Comparison of ENCODE assay signal across 1 cellular context in the genomic region with DNA sequence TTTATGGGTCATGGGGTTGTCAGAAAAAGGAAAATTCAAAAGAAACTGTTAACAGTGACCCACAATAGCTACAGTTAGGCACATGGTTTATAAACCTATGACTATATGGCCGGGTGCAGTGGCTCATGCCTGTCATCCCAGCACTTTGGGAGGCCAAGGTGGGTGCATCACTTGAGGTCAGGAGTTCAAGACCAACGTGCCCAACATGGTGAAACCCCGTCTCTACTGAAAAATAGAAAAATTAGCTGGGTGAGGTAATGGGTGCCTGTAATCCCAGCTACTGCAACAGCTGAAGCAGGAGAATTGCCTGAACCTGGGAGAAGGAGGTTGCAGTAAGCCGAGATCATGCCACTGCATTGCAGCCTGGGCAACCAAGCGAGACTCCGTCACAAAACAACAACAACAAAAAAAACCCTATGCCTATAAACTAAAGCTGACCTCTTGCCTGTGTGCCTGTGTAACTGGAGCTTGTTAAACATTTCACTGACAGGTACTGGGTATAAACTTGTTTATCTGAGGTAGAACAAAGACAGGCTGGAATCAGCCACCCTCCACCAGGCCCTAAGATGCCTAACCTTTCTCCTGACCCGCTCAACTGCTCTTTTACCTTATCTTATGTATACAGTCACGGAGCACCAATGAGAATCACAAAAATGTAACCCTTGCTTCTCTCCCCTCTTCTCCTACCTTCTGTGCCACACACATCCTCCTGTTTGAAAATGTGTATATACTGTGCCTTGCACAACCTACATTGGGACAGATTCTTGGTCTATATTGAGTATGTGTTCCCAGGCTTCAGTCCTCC.
TF ChIP-seq lines count a peak whose summit lies in the region.

No MANE protein-coding gene starts in this region.

TF ChIP-seq in HepG2, 621 proteins besides CTCF, POLR2A, EP300 and RAD21 (continued from another document and continues in another):
- TF ChIP-seq ISL2 (CRISPR knock-in tag; IDR thresholded peaks at IDR 0.05) = peak; percentile 90
- TF ChIP-seq XRCC5 (optimal IDR thresholded peaks at IDR 0.05; ENCODE audit: low read length) = peak; percentile 54
- peak; percentile 63; the same call in 1 of the 2 replicates for TF ChIP-seq YEATS4 (CRISPR knock-in tag; IDR thresholded peaks at IDR 0.05; ENCODE audit: borderline replicate concordance)
- no peak; the same call in 1 of the 2 replicates for TF ChIP-seq ZNF331 (CRISPR knock-in tag; IDR thresholded peaks at IDR 0.05)
- no peak for TF ChIP-seq ZNF546 (CRISPR knock-in tag; conservative IDR thresholded peaks at IDR 0.05)
- TF ChIP-seq ZFY (CRISPR knock-in tag; IDR thresholded peaks at IDR 0.05) = peak; percentile 51
- TF ChIP-seq GATAD1 (CRISPR knock-in tag; IDR thresholded peaks at IDR 0.05) = 0 out of 2 replicates have a peak, but pooled peaks have one; percentile 49
- no peak for TF ChIP-seq NRL (CRISPR knock-in tag; IDR thresholded peaks at IDR 0.05; ENCODE audit: borderline replicate concordance)
- TF ChIP-seq ZNF672 (CRISPR knock-in tag; IDR thresholded peaks at IDR 0.05) = no peak
- TF ChIP-seq, protein P1, sequence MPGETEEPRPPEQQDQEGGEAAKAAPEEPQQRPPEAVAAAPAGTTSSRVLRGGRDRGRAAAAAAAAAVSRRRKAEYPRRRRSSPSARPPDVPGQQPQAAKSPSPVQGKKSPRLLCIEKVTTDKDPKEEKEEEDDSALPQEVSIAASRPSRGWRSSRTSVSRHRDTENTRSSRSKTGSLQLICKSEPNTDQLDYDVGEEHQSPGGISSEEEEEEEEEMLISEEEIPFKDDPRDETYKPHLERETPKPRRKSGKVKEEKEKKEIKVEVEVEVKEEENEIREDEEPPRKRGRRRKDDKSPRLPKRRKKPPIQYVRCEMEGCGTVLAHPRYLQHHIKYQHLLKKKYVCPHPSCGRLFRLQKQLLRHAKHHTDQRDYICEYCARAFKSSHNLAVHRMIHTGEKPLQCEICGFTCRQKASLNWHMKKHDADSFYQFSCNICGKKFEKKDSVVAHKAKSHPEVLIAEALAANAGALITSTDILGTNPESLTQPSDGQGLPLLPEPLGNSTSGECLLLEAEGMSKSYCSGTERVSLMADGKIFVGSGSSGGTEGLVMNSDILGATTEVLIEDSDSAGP (CRISPR knock-in tag; IDR thresholded peaks at IDR 0.05; ENCODE audit: borderline replicate concordance) = 0 out of 2 replicates have a peak, but pooled peaks have one; percentile 15
- TF ChIP-seq, protein P2, sequence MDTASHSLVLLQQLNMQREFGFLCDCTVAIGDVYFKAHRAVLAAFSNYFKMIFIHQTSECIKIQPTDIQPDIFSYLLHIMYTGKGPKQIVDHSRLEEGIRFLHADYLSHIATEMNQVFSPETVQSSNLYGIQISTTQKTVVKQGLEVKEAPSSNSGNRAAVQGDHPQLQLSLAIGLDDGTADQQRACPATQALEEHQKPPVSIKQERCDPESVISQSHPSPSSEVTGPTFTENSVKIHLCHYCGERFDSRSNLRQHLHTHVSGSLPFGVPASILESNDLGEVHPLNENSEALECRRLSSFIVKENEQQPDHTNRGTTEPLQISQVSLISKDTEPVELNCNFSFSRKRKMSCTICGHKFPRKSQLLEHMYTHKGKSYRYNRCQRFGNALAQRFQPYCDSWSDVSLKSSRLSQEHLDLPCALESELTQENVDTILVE (CRISPR knock-in tag; IDR thresholded peaks at IDR 0.05) = no peak
- TF ChIP-seq, protein P3, sequence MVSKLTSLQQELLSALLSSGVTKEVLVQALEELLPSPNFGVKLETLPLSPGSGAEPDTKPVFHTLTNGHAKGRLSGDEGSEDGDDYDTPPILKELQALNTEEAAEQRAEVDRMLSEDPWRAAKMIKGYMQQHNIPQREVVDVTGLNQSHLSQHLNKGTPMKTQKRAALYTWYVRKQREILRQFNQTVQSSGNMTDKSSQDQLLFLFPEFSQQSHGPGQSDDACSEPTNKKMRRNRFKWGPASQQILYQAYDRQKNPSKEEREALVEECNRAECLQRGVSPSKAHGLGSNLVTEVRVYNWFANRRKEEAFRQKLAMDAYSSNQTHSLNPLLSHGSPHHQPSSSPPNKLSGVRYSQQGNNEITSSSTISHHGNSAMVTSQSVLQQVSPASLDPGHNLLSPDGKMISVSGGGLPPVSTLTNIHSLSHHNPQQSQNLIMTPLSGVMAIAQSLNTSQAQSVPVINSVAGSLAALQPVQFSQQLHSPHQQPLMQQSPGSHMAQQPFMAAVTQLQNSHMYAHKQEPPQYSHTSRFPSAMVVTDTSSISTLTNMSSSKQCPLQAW (CRISPR knock-in tag; IDR thresholded peaks at IDR 0.05) = peak; percentile 51; the same call in 1 of the 2 replicates
- peak; percentile 85 for TF ChIP-seq NAIF1 (CRISPR knock-in tag; IDR thresholded peaks at IDR 0.05; ENCODE audit: borderline replicate concordance)
- TF ChIP-seq YY1 (IDR thresholded peaks at IDR 0.05; ENCODE audit: insufficient read depth, insufficient replicate concordance, low read depth, low read length) = no peak
- TF ChIP-seq, protein P4, sequence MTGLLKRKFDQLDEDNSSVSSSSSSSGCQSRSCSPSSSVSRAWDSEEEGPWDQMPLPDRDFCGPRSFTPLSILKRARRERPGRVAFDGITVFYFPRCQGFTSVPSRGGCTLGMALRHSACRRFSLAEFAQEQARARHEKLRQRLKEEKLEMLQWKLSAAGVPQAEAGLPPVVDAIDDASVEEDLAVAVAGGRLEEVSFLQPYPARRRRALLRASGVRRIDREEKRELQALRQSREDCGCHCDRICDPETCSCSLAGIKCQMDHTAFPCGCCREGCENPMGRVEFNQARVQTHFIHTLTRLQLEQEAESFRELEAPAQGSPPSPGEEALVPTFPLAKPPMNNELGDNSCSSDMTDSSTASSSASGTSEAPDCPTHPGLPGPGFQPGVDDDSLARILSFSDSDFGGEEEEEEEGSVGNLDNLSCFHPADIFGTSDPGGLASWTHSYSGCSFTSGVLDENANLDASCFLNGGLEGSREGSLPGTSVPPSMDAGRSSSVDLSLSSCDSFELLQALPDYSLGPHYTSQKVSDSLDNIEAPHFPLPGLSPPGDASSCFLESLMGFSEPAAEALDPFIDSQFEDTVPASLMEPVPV (CRISPR knock-in tag; IDR thresholded peaks at IDR 0.05) = peak; percentile 60
- peak; percentile 88 for TF ChIP-seq ZMYM4 (CRISPR knock-in tag; IDR thresholded peaks at IDR 0.05)
- no peak for TF ChIP-seq ARNTL (CRISPR knock-in tag; IDR thresholded peaks at IDR 0.05)
- no peak for TF ChIP-seq ZFP82 (CRISPR knock-in tag; IDR thresholded peaks at IDR 0.05; ENCODE audit: borderline replicate concordance)
- TF ChIP-seq ZNF484 (CRISPR knock-in tag; IDR thresholded peaks at IDR 0.05; ENCODE audit: borderline replicate concordance, low read depth) = no peak
- TF ChIP-seq, protein P5, sequence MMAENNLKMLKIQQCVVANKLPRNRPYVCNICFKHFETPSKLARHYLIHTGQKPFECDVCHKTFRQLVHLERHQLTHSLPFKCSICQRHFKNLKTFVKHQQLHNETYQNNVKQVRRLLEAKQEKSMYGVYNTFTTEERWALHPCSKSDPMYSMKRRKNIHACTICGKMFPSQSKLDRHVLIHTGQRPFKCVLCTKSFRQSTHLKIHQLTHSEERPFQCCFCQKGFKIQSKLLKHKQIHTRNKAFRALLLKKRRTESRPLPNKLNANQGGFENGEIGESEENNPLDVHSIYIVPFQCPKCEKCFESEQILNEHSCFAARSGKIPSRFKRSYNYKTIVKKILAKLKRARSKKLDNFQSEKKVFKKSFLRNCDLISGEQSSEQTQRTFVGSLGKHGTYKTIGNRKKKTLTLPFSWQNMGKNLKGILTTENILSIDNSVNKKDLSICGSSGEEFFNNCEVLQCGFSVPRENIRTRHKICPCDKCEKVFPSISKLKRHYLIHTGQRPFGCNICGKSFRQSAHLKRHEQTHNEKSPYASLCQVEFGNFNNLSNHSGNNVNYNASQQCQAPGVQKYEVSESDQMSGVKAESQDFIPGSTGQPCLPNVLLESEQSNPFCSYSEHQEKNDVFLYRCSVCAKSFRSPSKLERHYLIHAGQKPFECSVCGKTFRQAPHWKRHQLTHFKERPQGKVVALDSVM (CRISPR knock-in tag; IDR thresholded peaks at IDR 0.05) = peak; percentile 78
- peak; percentile 42; the same call in 1 of the 2 replicates for TF ChIP-seq ZSCAN9 (CRISPR knock-in tag; IDR thresholded peaks at IDR 0.05; ENCODE audit: borderline replicate concordance)
- TF ChIP-seq ZNF614 (CRISPR knock-in tag; IDR thresholded peaks at IDR 0.05; ENCODE audit: borderline replicate concordance) = peak; percentile 32; the same call in 1 of the 2 replicates
- TF ChIP-seq U2AF1 (optimal IDR thresholded peaks at IDR 0.05; ENCODE audit: low read depth, low read length) = no peak
- TF ChIP-seq KAT2B (IDR thresholded peaks at IDR 0.05; ENCODE audit: borderline replicate concordance, low read depth, low read length) = no peak
- TF ChIP-seq ZNF703 (CRISPR knock-in tag; IDR thresholded peaks at IDR 0.05; ENCODE audit: borderline replicate concordance) = no peak
- TF ChIP-seq CEBPG (CRISPR knock-in tag; IDR thresholded peaks at IDR 0.05) = peak; percentile 85
- no peak for TF ChIP-seq IKZF1 (IDR thresholded peaks at IDR 0.05)
- TF ChIP-seq ZNF589 (CRISPR knock-in tag; conservative IDR thresholded peaks at IDR 0.05) = no peak
- TF ChIP-seq ZBTB38 (CRISPR knock-in tag; IDR thresholded peaks at IDR 0.05) = 0 out of 2 replicates have a peak, but pooled peaks have one; percentile 12
- TF ChIP-seq ZNF772 (CRISPR knock-in tag; IDR thresholded peaks at IDR 0.05) = no peak
- peak; percentile 60; the same call in 1 of the 2 replicates for TF ChIP-seq SP4 (CRISPR knock-in tag; IDR thresholded peaks at IDR 0.05)
- peak; percentile 80 for TF ChIP-seq TBX2 (CRISPR knock-in tag; IDR thresholded peaks at IDR 0.05; ENCODE audit: borderline replicate concordance)
- peak; percentile 86; the same call in 1 of the 2 replicates for TF ChIP-seq ZNF607 (CRISPR knock-in tag; IDR thresholded peaks at IDR 0.05; ENCODE audit: borderline replicate concordance)
- TF ChIP-seq, protein P6, sequence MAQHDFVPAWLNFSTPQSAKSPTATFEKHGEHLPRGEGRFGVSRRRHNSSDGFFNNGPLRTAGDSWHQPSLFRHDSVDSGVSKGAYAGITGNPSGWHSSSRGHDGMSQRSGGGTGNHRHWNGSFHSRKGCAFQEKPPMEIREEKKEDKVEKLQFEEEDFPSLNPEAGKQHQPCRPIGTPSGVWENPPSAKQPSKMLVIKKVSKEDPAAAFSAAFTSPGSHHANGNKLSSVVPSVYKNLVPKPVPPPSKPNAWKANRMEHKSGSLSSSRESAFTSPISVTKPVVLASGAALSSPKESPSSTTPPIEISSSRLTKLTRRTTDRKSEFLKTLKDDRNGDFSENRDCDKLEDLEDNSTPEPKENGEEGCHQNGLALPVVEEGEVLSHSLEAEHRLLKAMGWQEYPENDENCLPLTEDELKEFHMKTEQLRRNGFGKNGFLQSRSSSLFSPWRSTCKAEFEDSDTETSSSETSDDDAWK (CRISPR knock-in tag; IDR thresholded peaks at IDR 0.05) = no peak
- TF ChIP-seq FOSL1 (CRISPR knock-in tag; IDR thresholded peaks at IDR 0.05; ENCODE audit: borderline replicate concordance) = 0 out of 2 replicates have a peak, but pooled peaks have one; percentile 18
- TF ChIP-seq SMAD9 (CRISPR knock-in tag; IDR thresholded peaks at IDR 0.05) = no peak
- TF ChIP-seq ZNF549 (CRISPR knock-in tag; IDR thresholded peaks at IDR 0.05) = no peak
- TF ChIP-seq, protein P7, sequence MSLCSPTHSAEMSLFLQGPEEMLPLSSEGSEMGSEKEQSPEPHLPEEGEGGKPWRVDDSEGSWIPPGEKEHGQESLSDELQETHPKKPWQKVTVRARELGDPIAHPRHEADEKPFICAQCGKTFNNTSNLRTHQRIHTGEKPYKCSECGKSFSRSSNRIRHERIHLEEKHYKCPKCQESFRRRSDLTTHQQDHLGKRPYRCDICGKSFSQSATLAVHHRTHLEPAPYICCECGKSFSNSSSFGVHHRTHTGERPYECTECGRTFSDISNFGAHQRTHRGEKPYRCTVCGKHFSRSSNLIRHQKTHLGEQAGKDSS (CRISPR knock-in tag; IDR thresholded peaks at IDR 0.05; ENCODE audit: borderline replicate concordance, low read depth) = no peak
- no peak for TF ChIP-seq ZNF720 (CRISPR knock-in tag; IDR thresholded peaks at IDR 0.05)
- TF ChIP-seq, protein P8, sequence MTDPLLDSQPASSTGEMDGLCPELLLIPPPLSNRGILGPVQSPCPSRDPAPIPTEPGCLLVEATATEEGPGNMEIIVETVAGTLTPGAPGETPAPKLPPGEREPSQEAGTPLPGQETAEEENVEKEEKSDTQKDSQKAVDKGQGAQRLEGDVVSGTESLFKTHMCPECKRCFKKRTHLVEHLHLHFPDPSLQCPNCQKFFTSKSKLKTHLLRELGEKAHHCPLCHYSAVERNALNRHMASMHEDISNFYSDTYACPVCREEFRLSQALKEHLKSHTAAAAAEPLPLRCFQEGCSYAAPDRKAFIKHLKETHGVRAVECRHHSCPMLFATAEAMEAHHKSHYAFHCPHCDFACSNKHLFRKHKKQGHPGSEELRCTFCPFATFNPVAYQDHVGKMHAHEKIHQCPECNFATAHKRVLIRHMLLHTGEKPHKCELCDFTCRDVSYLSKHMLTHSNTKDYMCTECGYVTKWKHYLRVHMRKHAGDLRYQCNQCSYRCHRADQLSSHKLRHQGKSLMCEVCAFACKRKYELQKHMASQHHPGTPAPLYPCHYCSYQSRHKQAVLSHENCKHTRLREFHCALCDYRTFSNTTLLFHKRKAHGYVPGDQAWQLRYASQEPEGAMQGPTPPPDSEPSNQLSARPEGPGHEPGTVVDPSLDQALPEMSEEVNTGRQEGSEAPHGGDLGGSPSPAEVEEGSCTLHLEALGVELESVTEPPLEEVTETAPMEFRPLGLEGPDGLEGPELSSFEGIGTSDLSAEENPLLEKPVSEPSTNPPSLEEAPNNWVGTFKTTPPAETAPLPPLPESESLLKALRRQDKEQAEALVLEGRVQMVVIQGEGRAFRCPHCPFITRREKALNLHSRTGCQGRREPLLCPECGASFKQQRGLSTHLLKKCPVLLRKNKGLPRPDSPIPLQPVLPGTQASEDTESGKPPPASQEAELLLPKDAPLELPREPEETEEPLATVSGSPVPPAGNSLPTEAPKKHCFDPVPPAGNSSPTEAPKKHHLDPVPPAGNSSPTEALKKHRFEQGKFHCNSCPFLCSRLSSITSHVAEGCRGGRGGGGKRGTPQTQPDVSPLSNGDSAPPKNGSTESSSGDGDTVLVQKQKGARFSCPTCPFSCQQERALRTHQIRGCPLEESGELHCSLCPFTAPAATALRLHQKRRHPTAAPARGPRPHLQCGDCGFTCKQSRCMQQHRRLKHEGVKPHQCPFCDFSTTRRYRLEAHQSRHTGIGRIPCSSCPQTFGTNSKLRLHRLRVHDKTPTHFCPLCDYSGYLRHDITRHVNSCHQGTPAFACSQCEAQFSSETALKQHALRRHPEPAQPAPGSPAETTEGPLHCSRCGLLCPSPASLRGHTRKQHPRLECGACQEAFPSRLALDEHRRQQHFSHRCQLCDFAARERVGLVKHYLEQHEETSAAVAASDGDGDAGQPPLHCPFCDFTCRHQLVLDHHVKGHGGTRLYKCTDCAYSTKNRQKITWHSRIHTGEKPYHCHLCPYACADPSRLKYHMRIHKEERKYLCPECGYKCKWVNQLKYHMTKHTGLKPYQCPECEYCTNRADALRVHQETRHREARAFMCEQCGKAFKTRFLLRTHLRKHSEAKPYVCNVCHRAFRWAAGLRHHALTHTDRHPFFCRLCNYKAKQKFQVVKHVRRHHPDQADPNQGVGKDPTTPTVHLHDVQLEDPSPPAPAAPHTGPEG (CRISPR knock-in tag; IDR thresholded peaks at IDR 0.05) = peak; percentile 63; the same call in 1 of the 2 replicates
